30 cellular contexts compared by ENCODE assay signal in genomic region chr20:24086121-24086520, GRCh38.
"Had no signal": no experiment of that assay in that cellular context is flagged by ENCODE, and none has a peak within 500 bp of the region (broad histone marks: within the 10 kb centered on the region; RNA-seq: fewer than 3 reads in every experiment).

No MANE protein-coding gene starts in this region.

- ATAC-seq: naive thymus-derived CD8-positive, alpha-beta T cell; natural killer cell treated with Interleukin-12 subunit alpha and Interleukin-12 subunit beta and Interleukin-15 and Interleukin-18, amount 100 ng/mL, for 72 hours; psoas muscle; right cardiac atrium; right lobe of liver; stimulated activated effector memory CD8-positive, alpha-beta T cell treated with anti-CD3 and anti-CD28 coated beads, Interleukin-12 subunit alpha, Interleukin-12 subunit beta, amount 100 ng/mL, for 72 hours; stimulated activated naive CD8-positive, alpha-beta T cell treated with anti-CD3 and anti-CD28 coated beads, Interleukin-15, amount 100 ng/mL, for 72 hours; stimulated activated naive CD8-positive, alpha-beta T cell treated with anti-CD3 and anti-CD28 coated beads, Interleukin-15, Interleukin-2, amounts not matched to agents 100 U/mL and 50 U/mL, for 24 hours had no signal

- H3K79me2 ChIP-seq: parathyroid adenoma had no signal

- H3K9me3 ChIP-seq: ovary, psoas muscle, right lobe of liver, sigmoid colon, suprapubic skin, testis, tibial artery, transverse colon, upper lobe of left lung, vagina had no signal

- H3K27me3 ChIP-seq: ovary, right lobe of liver, sigmoid colon, suprapubic skin, testis, transverse colon, upper lobe of left lung, vagina had no signal

- H3K27me3 Mint-ChIP-seq: stimulated activated naive CD8-positive, alpha-beta T cell treated with anti-CD3 and anti-CD28 coated beads, Interleukin-15, amount 100 ng/mL, for 72 hours had no signal

- H3K9me3 Mint-ChIP-seq: naive thymus-derived CD8-positive, alpha-beta T cell; natural killer cell treated with Interleukin-12 subunit alpha and Interleukin-12 subunit beta and Interleukin-15 and Interleukin-18, amount 100 ng/mL, for 72 hours; nephron progenitor cell; neural crest cell; stimulated activated effector memory CD8-positive, alpha-beta T cell treated with anti-CD3 and anti-CD28 coated beads, Interleukin-12 subunit alpha, Interleukin-12 subunit beta, amount 100 ng/mL, for 72 hours; stimulated activated naive CD8-positive, alpha-beta T cell treated with anti-CD3 and anti-CD28 coated beads, Interleukin-15, amount 100 ng/mL, for 72 hours had no signal

- H3K4me3 ChIP-seq: ovary, psoas muscle, right lobe of liver, sigmoid colon, suprapubic skin, testis, tibial artery, transverse colon, upper lobe of left lung, vagina had no signal

- DNase-seq: naive thymus-derived CD8-positive, alpha-beta T cell; nephron progenitor cell; occipital lobe; ovary; posterior cingulate gyrus; psoas muscle; right cardiac atrium; right lobe of liver; sigmoid colon; small intestine; stimulated activated CD4-positive, alpha-beta T cell treated with anti-CD3 and anti-CD28 coated beads, Interleukin-15, amount 100 ng/mL, for 24 hours; stimulated activated CD4-positive, alpha-beta T cell treated with anti-CD3 and anti-CD28 coated beads, Interleukin-2, amount 100 ng/mL, for 24 hours; stimulated activated CD4-positive, alpha-beta T cell treated with anti-CD3 and anti-CD28 coated beads, Interleukin-2, amount 100 ng/mL, for 48 hours; stimulated activated CD4-positive, alpha-beta T cell treated with anti-CD3 and anti-CD28 coated beads, Interleukin-4, amount 100 ng/mL, for 24 hours; stimulated activated naive CD4-positive, alpha-beta T cell; stimulated activated naive CD8-positive, alpha-beta T cell treated with anti-CD3 and anti-CD28 coated beads, Interleukin-15, amount 100 ng/mL, for 72 hours; stimulated activated naive CD8-positive, alpha-beta T cell treated with anti-CD3 and anti-CD28 coated beads, Interleukin-15, Interleukin-2, amounts not matched to agents 100 U/mL and 50 U/mL, for 24 hours; substantia nigra; testis; tibial artery; transverse colon; upper lobe of left lung had no signal

- H3K27ac Mint-ChIP-seq: natural killer cell treated with Interleukin-12 subunit alpha and Interleukin-12 subunit beta and Interleukin-15 and Interleukin-18, amount 100 ng/mL, for 72 hours; nephron progenitor cell; progenitor cell of endocrine pancreas; stimulated activated effector memory CD8-positive, alpha-beta T cell treated with anti-CD3 and anti-CD28 coated beads, Interleukin-12 subunit alpha, Interleukin-12 subunit beta, amount 100 ng/mL, for 72 hours; stimulated activated naive CD8-positive, alpha-beta T cell treated with anti-CD3 and anti-CD28 coated beads, Interleukin-15, amount 100 ng/mL, for 72 hours had no signal

- H3K36me3 ChIP-seq: ovary, right lobe of liver, sigmoid colon, suprapubic skin, tibial artery, transverse colon, upper lobe of left lung, vagina had no signal

- H3K4me3 Mint-ChIP-seq: naive thymus-derived CD8-positive, alpha-beta T cell; natural killer cell treated with Interleukin-12 subunit alpha and Interleukin-12 subunit beta and Interleukin-15 and Interleukin-18, amount 100 ng/mL, for 72 hours; nephron progenitor cell; neural crest cell; stimulated activated effector memory CD8-positive, alpha-beta T cell treated with anti-CD3 and anti-CD28 coated beads, Interleukin-12 subunit alpha, Interleukin-12 subunit beta, amount 100 ng/mL, for 72 hours; stimulated activated naive CD8-positive, alpha-beta T cell treated with anti-CD3 and anti-CD28 coated beads, Interleukin-15, amount 100 ng/mL, for 72 hours had no signal

- H3K4me1 Mint-ChIP-seq: stimulated activated effector memory CD8-positive, alpha-beta T cell treated with anti-CD3 and anti-CD28 coated beads, Interleukin-12 subunit alpha, Interleukin-12 subunit beta, amount 100 ng/mL, for 72 hours; stimulated activated naive CD8-positive, alpha-beta T cell treated with anti-CD3 and anti-CD28 coated beads, Interleukin-15, amount 100 ng/mL, for 72 hours had no signal

- H3K4me1 ChIP-seq: parathyroid adenoma, psoas muscle, right lobe of liver, sigmoid colon, suprapubic skin, testis, tibial artery, transverse colon, upper lobe of left lung, vagina had no signal

- H2AFZ ChIP-seq: parathyroid adenoma had no signal

- H3K27ac ChIP-seq: ovary, parathyroid adenoma, psoas muscle, right lobe of liver, sigmoid colon, suprapubic skin, testis, tibial artery, transverse colon, upper lobe of left lung, vagina had no signal

- H3K36me3 Mint-ChIP-seq: naive thymus-derived CD8-positive, alpha-beta T cell; natural killer cell treated with Interleukin-12 subunit alpha and Interleukin-12 subunit beta and Interleukin-15 and Interleukin-18, amount 100 ng/mL, for 72 hours; stimulated activated effector memory CD8-positive, alpha-beta T cell treated with anti-CD3 and anti-CD28 coated beads, Interleukin-12 subunit alpha, Interleukin-12 subunit beta, amount 100 ng/mL, for 72 hours had no signal

- FAIRE-seq: small intestine, urothelium cell line had no signal

- H3K9ac ChIP-seq: parathyroid adenoma had no signal
